In the genomic region with DNA sequence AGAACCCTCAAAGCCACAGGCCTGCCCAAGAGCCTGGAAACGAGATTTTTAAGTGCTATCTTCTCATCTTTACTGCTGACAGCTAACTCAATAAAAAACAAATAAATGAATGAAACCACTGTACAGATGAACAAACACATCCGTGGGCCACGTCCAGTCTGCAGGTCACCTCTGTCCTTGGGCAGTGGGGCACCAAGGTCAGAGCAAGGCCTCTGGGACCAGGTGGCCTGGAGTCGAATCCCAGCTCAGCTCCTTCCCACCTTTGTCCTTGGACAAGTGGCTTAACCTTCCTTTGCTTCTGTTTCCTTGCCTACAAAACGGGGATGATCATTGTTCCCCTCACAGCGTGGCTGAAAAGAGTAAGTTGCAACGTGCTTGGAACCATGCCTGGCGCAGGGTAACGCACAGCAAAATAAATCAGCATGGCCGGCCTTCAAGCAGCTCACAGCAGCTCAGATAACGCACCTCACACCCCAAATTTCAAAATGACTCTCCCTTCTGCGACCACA, we compare ENCODE assay signal across 1 cellular context.
A peak's percentile ranks its signal among the peaks of the same experiment; 100 is the strongest.
TF ChIP-seq lines count a peak whose summit lies in the region.

No MANE protein-coding gene starts in this region.

TF ChIP-seq in HepG2, 621 proteins besides CTCF, POLR2A, EP300 and RAD21 (continued from another document and continues in another):
- TF ChIP-seq, protein P1, sequence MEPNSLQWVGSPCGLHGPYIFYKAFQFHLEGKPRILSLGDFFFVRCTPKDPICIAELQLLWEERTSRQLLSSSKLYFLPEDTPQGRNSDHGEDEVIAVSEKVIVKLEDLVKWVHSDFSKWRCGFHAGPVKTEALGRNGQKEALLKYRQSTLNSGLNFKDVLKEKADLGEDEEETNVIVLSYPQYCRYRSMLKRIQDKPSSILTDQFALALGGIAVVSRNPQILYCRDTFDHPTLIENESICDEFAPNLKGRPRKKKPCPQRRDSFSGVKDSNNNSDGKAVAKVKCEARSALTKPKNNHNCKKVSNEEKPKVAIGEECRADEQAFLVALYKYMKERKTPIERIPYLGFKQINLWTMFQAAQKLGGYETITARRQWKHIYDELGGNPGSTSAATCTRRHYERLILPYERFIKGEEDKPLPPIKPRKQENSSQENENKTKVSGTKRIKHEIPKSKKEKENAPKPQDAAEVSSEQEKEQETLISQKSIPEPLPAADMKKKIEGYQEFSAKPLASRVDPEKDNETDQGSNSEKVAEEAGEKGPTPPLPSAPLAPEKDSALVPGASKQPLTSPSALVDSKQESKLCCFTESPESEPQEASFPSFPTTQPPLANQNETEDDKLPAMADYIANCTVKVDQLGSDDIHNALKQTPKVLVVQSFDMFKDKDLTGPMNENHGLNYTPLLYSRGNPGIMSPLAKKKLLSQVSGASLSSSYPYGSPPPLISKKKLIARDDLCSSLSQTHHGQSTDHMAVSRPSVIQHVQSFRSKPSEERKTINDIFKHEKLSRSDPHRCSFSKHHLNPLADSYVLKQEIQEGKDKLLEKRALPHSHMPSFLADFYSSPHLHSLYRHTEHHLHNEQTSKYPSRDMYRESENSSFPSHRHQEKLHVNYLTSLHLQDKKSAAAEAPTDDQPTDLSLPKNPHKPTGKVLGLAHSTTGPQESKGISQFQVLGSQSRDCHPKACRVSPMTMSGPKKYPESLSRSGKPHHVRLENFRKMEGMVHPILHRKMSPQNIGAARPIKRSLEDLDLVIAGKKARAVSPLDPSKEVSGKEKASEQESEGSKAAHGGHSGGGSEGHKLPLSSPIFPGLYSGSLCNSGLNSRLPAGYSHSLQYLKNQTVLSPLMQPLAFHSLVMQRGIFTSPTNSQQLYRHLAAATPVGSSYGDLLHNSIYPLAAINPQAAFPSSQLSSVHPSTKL (CRISPR knock-in tag; IDR thresholded peaks at IDR 0.05) = peak; percentile 63
- no peak for TF ChIP-seq ZNF318 (CRISPR knock-in tag; IDR thresholded peaks at IDR 0.05)
- no peak for TF ChIP-seq SMARCC2 (IDR thresholded peaks at IDR 0.05)
- TF ChIP-seq KDM2A (CRISPR knock-in tag; IDR thresholded peaks at IDR 0.05; ENCODE audit: borderline replicate concordance, low read depth) = 0 out of 2 replicates have a peak, but pooled peaks have one; percentile 16
- peak; percentile 32; the same call in 1 of the 2 replicates for TF ChIP-seq ZFY (CRISPR knock-in tag; IDR thresholded peaks at IDR 0.05)
- 0 out of 2 replicates have a peak, but pooled peaks have one; percentile 17 for TF ChIP-seq ZNF775 (CRISPR knock-in tag; IDR thresholded peaks at IDR 0.05; ENCODE audit: borderline replicate concordance)
- no peak for TF ChIP-seq CAMTA2 (CRISPR knock-in tag; IDR thresholded peaks at IDR 0.05; ENCODE audit: borderline replicate concordance)
- TF ChIP-seq HMGA1 (CRISPR knock-in tag; conservative IDR thresholded peaks at IDR 0.05) = no peak
- TF ChIP-seq ZNF331 (CRISPR knock-in tag; IDR thresholded peaks at IDR 0.05) = 0 out of 2 replicates have a peak, but pooled peaks have one; percentile 13
- no peak for TF ChIP-seq ZNF670 (CRISPR knock-in tag; IDR thresholded peaks at IDR 0.05; ENCODE audit: borderline replicate concordance)
- TF ChIP-seq ZBTB38 (CRISPR knock-in tag; IDR thresholded peaks at IDR 0.05) = peak; percentile 77
- TF ChIP-seq MBD4 (IDR thresholded peaks at IDR 0.05; ENCODE audit: borderline replicate concordance, low read length) = no peak
- TF ChIP-seq, protein P2, sequence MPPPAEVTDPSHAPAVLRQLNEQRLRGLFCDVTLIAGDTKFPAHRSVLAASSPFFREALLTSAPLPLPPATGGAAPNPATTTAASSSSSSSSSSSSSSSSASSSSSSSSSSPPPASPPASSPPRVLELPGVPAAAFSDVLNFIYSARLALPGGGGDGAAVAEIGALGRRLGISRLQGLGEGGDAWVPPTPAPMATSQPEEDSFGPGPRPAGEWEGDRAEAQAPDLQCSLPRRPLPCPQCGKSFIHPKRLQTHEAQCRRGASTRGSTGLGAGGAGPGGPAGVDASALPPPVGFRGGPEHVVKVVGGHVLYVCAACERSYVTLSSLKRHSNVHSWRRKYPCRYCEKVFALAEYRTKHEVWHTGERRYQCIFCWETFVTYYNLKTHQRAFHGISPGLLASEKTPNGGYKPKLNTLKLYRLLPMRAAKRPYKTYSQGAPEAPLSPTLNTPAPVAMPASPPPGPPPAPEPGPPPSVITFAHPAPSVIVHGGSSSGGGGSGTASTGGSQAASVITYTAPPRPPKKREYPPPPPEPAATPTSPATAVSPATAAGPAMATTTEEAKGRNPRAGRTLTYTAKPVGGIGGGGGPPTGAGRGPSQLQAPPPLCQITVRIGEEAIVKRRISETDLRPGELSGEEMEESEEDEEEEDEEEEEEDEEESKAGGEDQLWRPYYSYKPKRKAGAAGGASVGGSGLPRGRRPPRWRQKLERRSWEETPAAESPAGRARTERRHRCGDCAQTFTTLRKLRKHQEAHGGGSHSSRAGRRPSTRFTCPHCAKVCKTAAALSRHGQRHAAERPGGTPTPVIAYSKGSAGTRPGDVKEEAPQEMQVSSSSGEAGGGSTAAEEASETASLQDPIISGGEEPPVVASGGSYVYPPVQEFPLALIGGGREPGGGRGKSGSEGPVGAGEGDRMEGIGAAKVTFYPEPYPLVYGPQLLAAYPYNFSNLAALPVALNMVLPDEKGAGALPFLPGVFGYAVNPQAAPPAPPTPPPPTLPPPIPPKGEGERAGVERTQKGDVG (CRISPR knock-in tag; IDR thresholded peaks at IDR 0.05; ENCODE audit: borderline replicate concordance) = peak; percentile 46; the same call in 1 of the 2 replicates
- peak; percentile 53; the same call in 1 of the 2 replicates for TF ChIP-seq ZMYM4 (CRISPR knock-in tag; IDR thresholded peaks at IDR 0.05)
- TF ChIP-seq, protein P3, sequence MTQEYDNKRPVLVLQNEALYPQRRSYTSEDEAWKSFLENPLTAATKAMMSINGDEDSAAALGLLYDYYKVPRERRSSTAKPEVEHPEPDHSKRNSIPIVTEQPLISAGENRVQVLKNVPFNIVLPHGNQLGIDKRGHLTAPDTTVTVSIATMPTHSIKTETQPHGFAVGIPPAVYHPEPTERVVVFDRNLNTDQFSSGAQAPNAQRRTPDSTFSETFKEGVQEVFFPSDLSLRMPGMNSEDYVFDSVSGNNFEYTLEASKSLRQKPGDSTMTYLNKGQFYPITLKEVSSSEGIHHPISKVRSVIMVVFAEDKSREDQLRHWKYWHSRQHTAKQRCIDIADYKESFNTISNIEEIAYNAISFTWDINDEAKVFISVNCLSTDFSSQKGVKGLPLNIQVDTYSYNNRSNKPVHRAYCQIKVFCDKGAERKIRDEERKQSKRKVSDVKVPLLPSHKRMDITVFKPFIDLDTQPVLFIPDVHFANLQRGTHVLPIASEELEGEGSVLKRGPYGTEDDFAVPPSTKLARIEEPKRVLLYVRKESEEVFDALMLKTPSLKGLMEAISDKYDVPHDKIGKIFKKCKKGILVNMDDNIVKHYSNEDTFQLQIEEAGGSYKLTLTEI (CRISPR knock-in tag; conservative IDR thresholded peaks at IDR 0.05) = no peak
- peak; percentile 58; the same call in 1 of the 2 replicates for TF ChIP-seq MXD4 (CRISPR knock-in tag; IDR thresholded peaks at IDR 0.05)
- TF ChIP-seq CEBPG (CRISPR knock-in tag; IDR thresholded peaks at IDR 0.05) = 0 out of 2 replicates have a peak, but pooled peaks have one; percentile 12
- no peak for TF ChIP-seq MTF2 (CRISPR knock-in tag; IDR thresholded peaks at IDR 0.05; ENCODE audit: borderline replicate concordance)
- peak; percentile 19 for TF ChIP-seq TEAD3 (CRISPR knock-in tag; optimal IDR thresholded peaks at IDR 0.05; ENCODE audit: borderline replicate concordance)
- no peak for TF ChIP-seq ZKSCAN1 (IDR thresholded peaks at IDR 0.05; ENCODE audit: low read length)
- no peak for TF ChIP-seq GFI1 (CRISPR knock-in tag; IDR thresholded peaks at IDR 0.05; ENCODE audit: borderline replicate concordance)
- no peak for TF ChIP-seq ZNF160 (CRISPR knock-in tag; IDR thresholded peaks at IDR 0.05)
- no peak for TF ChIP-seq ZSCAN21 (CRISPR knock-in tag; IDR thresholded peaks at IDR 0.05; ENCODE audit: borderline replicate concordance)
- TF ChIP-seq, protein P4, sequence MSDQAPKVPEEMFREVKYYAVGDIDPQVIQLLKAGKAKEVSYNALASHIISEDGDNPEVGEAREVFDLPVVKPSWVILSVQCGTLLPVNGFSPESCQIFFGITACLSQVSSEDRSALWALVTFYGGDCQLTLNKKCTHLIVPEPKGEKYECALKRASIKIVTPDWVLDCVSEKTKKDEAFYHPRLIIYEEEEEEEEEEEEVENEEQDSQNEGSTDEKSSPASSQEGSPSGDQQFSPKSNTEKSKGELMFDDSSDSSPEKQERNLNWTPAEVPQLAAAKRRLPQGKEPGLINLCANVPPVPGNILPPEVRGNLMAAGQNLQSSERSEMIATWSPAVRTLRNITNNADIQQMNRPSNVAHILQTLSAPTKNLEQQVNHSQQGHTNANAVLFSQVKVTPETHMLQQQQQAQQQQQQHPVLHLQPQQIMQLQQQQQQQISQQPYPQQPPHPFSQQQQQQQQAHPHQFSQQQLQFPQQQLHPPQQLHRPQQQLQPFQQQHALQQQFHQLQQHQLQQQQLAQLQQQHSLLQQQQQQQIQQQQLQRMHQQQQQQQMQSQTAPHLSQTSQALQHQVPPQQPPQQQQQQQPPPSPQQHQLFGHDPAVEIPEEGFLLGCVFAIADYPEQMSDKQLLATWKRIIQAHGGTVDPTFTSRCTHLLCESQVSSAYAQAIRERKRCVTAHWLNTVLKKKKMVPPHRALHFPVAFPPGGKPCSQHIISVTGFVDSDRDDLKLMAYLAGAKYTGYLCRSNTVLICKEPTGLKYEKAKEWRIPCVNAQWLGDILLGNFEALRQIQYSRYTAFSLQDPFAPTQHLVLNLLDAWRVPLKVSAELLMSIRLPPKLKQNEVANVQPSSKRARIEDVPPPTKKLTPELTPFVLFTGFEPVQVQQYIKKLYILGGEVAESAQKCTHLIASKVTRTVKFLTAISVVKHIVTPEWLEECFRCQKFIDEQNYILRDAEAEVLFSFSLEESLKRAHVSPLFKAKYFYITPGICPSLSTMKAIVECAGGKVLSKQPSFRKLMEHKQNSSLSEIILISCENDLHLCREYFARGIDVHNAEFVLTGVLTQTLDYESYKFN (CRISPR knock-in tag; conservative IDR thresholded peaks at IDR 0.05) = peak; percentile 58
- TF ChIP-seq SMAD3 (CRISPR knock-in tag; IDR thresholded peaks at IDR 0.05) = no peak
